ENCODE assay signal across 8 cellular contexts in genomic region chr2:109987458-109988345, GRCh38.
DNase-seq lines count a peak whose midpoint lies in the region; ATAC-seq, FAIRE-seq and TF ChIP-seq lines count a peak whose summit lies in the region.
"Not testable (repeated sequence)": the region's sequence is repeated elsewhere in the genome, so short reads cannot be mapped to it uniquely, and the experiment has no call there.

No MANE protein-coding gene starts in this region.

- not testable (repeated sequence) for H3K27ac ChIP-seq in GM12878 (ENCODE audit: control insufficient read depth, insufficient read depth); upper lobe of left lung

- intact Hi-C loops in GM12878 (cut with micrococcal nuclease; ENCODE audit: unreplicated experiment); left cardiac atrium (cut with DNase I): not testable (repeated sequence)

- not testable (repeated sequence) for DNase-seq in GM12892 (ENCODE audit: insufficient read length); T-helper 17 cell; GM12878 (ENCODE audit: low read depth, low spot score); left cardiac atrium; naive thymus-derived CD8-positive, alpha-beta T cell; upper lobe of left lung

- not testable (repeated sequence) for TF ChIP-seq CTCF in GM12878 (IDR thresholded peaks at IDR 0.05 in 2 of 3, conservative IDR thresholded peaks at IDR 0.05 in 1 of 3; ENCODE audit: control insufficient read depth in 2 of 3, extremely low read depth in 1 of 3, insufficient read depth in 1 of 3, low read depth in 3 of 3, low read length in 3 of 3); upper lobe of left lung (IDR thresholded peaks at IDR 0.05)

- in situ Hi-C loops in GM12878 (cut with MboI) = not testable (repeated sequence)

- H2AFZ ChIP-seq in GM12878 (ENCODE audit: control insufficient read depth, low read depth, low read length) = not testable (repeated sequence)

- H3K27me3 ChIP-seq in GM12878 (replicated peaks in 1 of 2; ENCODE audit: control insufficient read depth in 2 of 2, insufficient read depth in 2 of 2, low read length in 1 of 2); upper lobe of left lung: not testable (repeated sequence)

- SMC1A ChIA-PET in GM12878 (lab: Charles Lee; ENCODE audit: uncharacterized antibody, unreplicated experiment) = not testable (repeated sequence)

- H3K9me3 Mint-ChIP-seq in naive thymus-derived CD8-positive, alpha-beta T cell = not testable (repeated sequence)

- CTCF ChIA-PET in GM12878 (lab: Yijun Ruan, JAX) = not testable (repeated sequence)

- POLR2A ChIA-PET in GM12878 (lab: Charles Lee); naive thymus-derived CD8-positive, alpha-beta T cell (lab: Charles Lee): not testable (repeated sequence)

- H3K79me2 ChIP-seq in GM12878 (ENCODE audit: control insufficient read depth, insufficient read depth, low read length) = not testable (repeated sequence)

- not testable (repeated sequence) for H3K4me1 ChIP-seq in GM12878 (ENCODE audit: control insufficient read depth, insufficient read depth, low read length); upper lobe of left lung

- H4K20me1 ChIP-seq in GM12878 (ENCODE audit: control insufficient read depth, insufficient read depth) = not testable (repeated sequence)

- not testable (repeated sequence) for TF ChIP-seq RAD21 in GM12878 (IDR thresholded peaks at IDR 0.05; ENCODE audit: insufficient read depth, low read depth, low read length)

- H3K36me3 ChIP-seq in GM12878 (ENCODE audit: control insufficient read depth in 2 of 2, insufficient read depth in 2 of 2, low read length in 1 of 2); upper lobe of left lung: not testable (repeated sequence)

- H3K27ac Mint-ChIP-seq in T-helper 17 cell; naive thymus-derived CD8-positive, alpha-beta T cell: not testable (repeated sequence)

- H3K4me1 Mint-ChIP-seq in T-helper 17 cell; naive thymus-derived CD8-positive, alpha-beta T cell: not testable (repeated sequence)

- H3K27me3 Mint-ChIP-seq in T-helper 17 cell; naive thymus-derived CD8-positive, alpha-beta T cell: not testable (repeated sequence)

- not testable (repeated sequence) for H3K9me3 ChIP-seq in T-helper 17 cell (ENCODE audit: control insufficient read depth, low read length, poor library complexity, severe bottlenecking); GM12878 (replicated peaks; ENCODE audit: control insufficient read depth, insufficient read depth, low read length); upper lobe of left lung

- H3K4me3 Mint-ChIP-seq in T-helper 17 cell; naive thymus-derived CD8-positive, alpha-beta T cell: not testable (repeated sequence)

- FAIRE-seq in GM12892 (lab: Jason Lieb, UNC) = peak; percentile 92
- not testable (repeated sequence) for FAIRE-seq in GM12878 (lab: Jason Lieb, UNC)

- not testable (repeated sequence) for BruUV-seq in GM12878 (replicated peaks; lab: Mats Ljungman, UMichigan)

- no CpG with 5 or more reads among the region's 75 CpGs for WGBS in GM12878 (ENCODE audit: insufficient coverage, insufficient replicate concordance, low lambda C conversion rate, missing lambda C conversion rate)
- WGBS in upper lobe of left lung, 2 donors = no CpG with 5 or more reads among the region's 75 CpGs

- not testable (repeated sequence) for H3K4me2 ChIP-seq in GM12878 (ENCODE audit: control insufficient read depth, insufficient read depth)

- not testable (repeated sequence) for H3K36me3 Mint-ChIP-seq in T-helper 17 cell (ENCODE audit: low read depth); naive thymus-derived CD8-positive, alpha-beta T cell

- not testable (repeated sequence) for TF ChIP-seq EP300 in GM12878 (IDR thresholded peaks at IDR 0.05; ENCODE audit: borderline replicate concordance in 1 of 2, control insufficient read depth in 1 of 2, low read depth in 2 of 2, low read length in 2 of 2); upper lobe of left lung (IDR thresholded peaks at IDR 0.05)

- H3K9ac ChIP-seq in GM12878 (ENCODE audit: control insufficient read depth, insufficient read depth, low read length) = not testable (repeated sequence)

- H3K4me3 ChIP-seq in GM12878, upper lobe of left lung: not testable (repeated sequence)

- ATAC-seq in GM21825 (IDR thresholded peaks at IDR 0.05; ENCODE audit: unreplicated experiment) (peak; percentile 67), HG03159 (IDR thresholded peaks at IDR 0.05; ENCODE audit: unreplicated experiment) (peak; percentile 56), T-helper 17 cell (peak; percentile 93), GM12878 (peak; percentile 94), left cardiac atrium (peak; percentile 83 to 89), upper lobe of left lung (ENCODE audit: low FRiP score in 2 of 2) (peak; percentile 89 to 90)
- ATAC-seq in naive thymus-derived CD8-positive, alpha-beta T cell = peak; percentile 91 to 95

- RAD21 ChIA-PET in GM12878 (lab: Charles Lee; ENCODE audit: unreplicated experiment) = not testable (repeated sequence)

- TF ChIP-seq POLR2A in GM12892 (IDR thresholded peaks at IDR 0.05; ENCODE audit: low read depth, low read length); GM12878 (IDR thresholded peaks at IDR 0.05; ENCODE audit: low read depth, low read length); upper lobe of left lung (IDR thresholded peaks at IDR 0.05): not testable (repeated sequence)
